ENCODE assay signal across 27 cellular contexts in genomic region chr22:42475122-42475521, GRCh38. TPM values are rescaled to one million over a fixed set of nuclear protein-coding genes. Genes with fewer than 3 reads are reported as not detected.
"Had no signal": no experiment of that assay in that cellular context is flagged by ENCODE, and none has a peak within 500 bp of the region (broad histone marks: within the 10 kb centered on the region; RNA-seq: fewer than 3 reads in every experiment).

No MANE protein-coding gene starts in this region.

- FAIRE-seq: HepG2, K562, RCC 7860 had no signal

- H3K4me3 ChIP-seq: K562, SJSA1, SK-N-MC had no signal

- ATAC-seq: HepG2, K562 had no signal

- H3K4me1 ChIP-seq: SJSA1 had no signal

- H3K9me3 Mint-ChIP-seq: IgD-negative memory B cell had no signal

- H3K9ac ChIP-seq: KMS-11 had no signal

- H3K27ac ChIP-seq: KMS-11, SJSA1, SK-N-MC had no signal

- H3K27me3 Mint-ChIP-seq: IgD-negative memory B cell had no signal

- H3K4me2 ChIP-seq: KMS-11 had no signal

- H3K36me3 ChIP-seq: SJSA1 had no signal

- H3K4me3 Mint-ChIP-seq: IgD-negative memory B cell had no signal

- DNase-seq: Kasumi-1, MM.1S, MV-4-11, NCI-H1048, NCI-H1105, NCI-H1436 treated with DMSO at 0.1 percent for 48 hours, NCI-H187, NCI-H2029, NCI-H2081 treated with DMSO at 0.1 percent for 48 hours, NCI-H2171, NCI-H226, NCI-H446, NCI-H510A, NCI-H526, NCI-H774, Right ventricle myocardium superior, RPMI8226, SIG-M5 had no signal

- H3K9me3 ChIP-seq: SJSA1 had no signal

RNA-seq across cellular contexts. Expression of gene NFAM1, which starts 42.9 kb away (rescaled TPM):
- total RNA-seq: HepG2, HT1080, M059J, SJSA1 had no signal
